ENCODE assay signal across 1 cellular context in the genomic region with DNA sequence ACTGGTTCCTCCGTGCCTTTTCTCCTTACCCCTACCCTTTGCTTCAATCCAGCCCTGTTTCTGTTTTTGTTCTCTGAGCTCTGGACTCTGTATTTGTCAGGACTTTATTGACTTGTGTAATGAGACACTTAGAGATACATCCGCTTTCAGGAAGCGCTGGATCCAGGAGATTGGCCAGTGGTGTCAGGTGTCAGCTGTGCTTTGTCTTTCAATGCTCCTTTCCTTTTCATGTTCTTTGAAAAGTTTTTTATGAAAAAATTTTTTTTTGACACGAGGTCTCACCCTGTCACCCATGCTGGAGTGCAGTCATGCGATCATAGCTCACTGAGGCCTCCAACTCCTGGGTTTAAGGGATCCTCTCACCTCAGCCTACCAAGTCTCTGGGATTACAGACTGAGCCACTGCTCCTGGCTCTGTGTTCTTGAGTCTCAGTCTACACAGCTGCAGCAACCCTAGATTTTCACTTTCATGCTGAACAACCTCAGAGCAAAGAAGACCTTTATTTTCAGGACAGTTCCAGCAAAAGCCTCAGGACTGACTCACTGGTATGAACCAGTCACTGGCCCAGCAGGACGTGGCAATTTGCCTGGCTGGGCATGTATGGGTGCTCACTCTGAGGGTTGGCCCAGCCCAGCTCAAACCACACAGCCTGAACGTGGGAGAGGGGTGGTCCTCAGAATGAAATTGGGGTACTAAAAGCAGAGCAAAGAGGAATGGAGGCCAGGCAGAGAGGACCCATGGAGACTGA.
TF ChIP-seq lines count a peak whose summit lies in the region.

No MANE protein-coding gene starts in this region.

TF ChIP-seq in HepG2, 621 proteins besides CTCF, POLR2A, EP300 and RAD21 (continued from another document and continues in another):
- TF ChIP-seq, protein P1, sequence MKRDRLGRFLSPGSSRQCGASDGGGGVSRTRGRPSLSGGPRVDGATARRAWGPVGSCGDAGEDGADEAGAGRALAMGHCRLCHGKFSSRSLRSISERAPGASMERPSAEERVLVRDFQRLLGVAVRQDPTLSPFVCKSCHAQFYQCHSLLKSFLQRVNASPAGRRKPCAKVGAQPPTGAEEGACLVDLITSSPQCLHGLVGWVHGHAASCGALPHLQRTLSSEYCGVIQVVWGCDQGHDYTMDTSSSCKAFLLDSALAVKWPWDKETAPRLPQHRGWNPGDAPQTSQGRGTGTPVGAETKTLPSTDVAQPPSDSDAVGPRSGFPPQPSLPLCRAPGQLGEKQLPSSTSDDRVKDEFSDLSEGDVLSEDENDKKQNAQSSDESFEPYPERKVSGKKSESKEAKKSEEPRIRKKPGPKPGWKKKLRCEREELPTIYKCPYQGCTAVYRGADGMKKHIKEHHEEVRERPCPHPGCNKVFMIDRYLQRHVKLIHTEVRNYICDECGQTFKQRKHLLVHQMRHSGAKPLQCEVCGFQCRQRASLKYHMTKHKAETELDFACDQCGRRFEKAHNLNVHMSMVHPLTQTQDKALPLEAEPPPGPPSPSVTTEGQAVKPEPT (CRISPR knock-in tag; IDR thresholded peaks at IDR 0.05; ENCODE audit: low read depth): no peak
- TF ChIP-seq MIXL1 (CRISPR knock-in tag; IDR thresholded peaks at IDR 0.05) (peak; percentile 96), CHD2 (IDR thresholded peaks at IDR 0.05; ENCODE audit: low read depth, low read length) (no peak), SYNCRIP (IDR thresholded peaks at IDR 0.05; ENCODE audit: insufficient read depth, low read depth, low read length) (no peak), JUND (CRISPR knock-in tag; IDR thresholded peaks at IDR 0.05) (no peak), ZNF773 (CRISPR knock-in tag; IDR thresholded peaks at IDR 0.05; ENCODE audit: borderline replicate concordance) (no peak), DMAP1 (CRISPR knock-in tag; IDR thresholded peaks at IDR 0.05) (no peak), XBP1 (CRISPR knock-in tag; IDR thresholded peaks at IDR 0.05) (no peak), RORA (CRISPR knock-in tag; IDR thresholded peaks at IDR 0.05) (no peak), ZNF589 (CRISPR knock-in tag; conservative IDR thresholded peaks at IDR 0.05) (no peak), ZNF556 (CRISPR knock-in tag; IDR thresholded peaks at IDR 0.05; ENCODE audit: borderline replicate concordance) (no peak), KAT7 (CRISPR knock-in tag; IDR thresholded peaks at IDR 0.05; ENCODE audit: borderline replicate concordance) (no peak), LCORL (IDR thresholded peaks at IDR 0.05) (no peak), LCORL (CRISPR knock-in tag; IDR thresholded peaks at IDR 0.05) (no peak), MZF1 (CRISPR knock-in tag; IDR thresholded peaks at IDR 0.05; ENCODE audit: borderline replicate concordance) (no peak), FOXP1 (IDR thresholded peaks at IDR 0.05) (no peak), FOXP1 (CRISPR knock-in tag; IDR thresholded peaks at IDR 0.05) (peak; percentile 60; the same call in 1 of the 2 replicates), NFIC (IDR thresholded peaks at IDR 0.05; ENCODE audit: low read length) (no peak), ZMAT3 (CRISPR knock-in tag; conservative IDR thresholded peaks at IDR 0.05) (no peak), ZNF446 (CRISPR knock-in tag; IDR thresholded peaks at IDR 0.05) (no peak), SRSF4 (IDR thresholded peaks at IDR 0.05; ENCODE audit: low read depth, low read length, poor library complexity, severe bottlenecking) (no peak), ONECUT2 (CRISPR knock-in tag; IDR thresholded peaks at IDR 0.05) (no peak), CBX1 (IDR thresholded peaks at IDR 0.05; ENCODE audit: low read depth) (no peak), ARNT2 (CRISPR knock-in tag; IDR thresholded peaks at IDR 0.05; ENCODE audit: low read depth) (no peak), MIER2 (CRISPR knock-in tag; IDR thresholded peaks at IDR 0.05) (no peak), ZNF772 (CRISPR knock-in tag; IDR thresholded peaks at IDR 0.05) (no peak), SALL2 (CRISPR knock-in tag; IDR thresholded peaks at IDR 0.05) (no peak), BRCA1 (CRISPR knock-in tag; IDR thresholded peaks at IDR 0.05) (peak; percentile 60; the same call in 1 of the 2 replicates), BHLHE40 (IDR thresholded peaks at IDR 0.05; ENCODE audit: low read length) (no peak), RNF2 (conservative IDR thresholded peaks at IDR 0.05; ENCODE audit: low read depth) (no peak), TBX3 (IDR thresholded peaks at IDR 0.05; ENCODE audit: borderline replicate concordance) (no peak), IRX3 (CRISPR knock-in tag; IDR thresholded peaks at IDR 0.05; ENCODE audit: borderline replicate concordance, low read depth) (no peak), ZNF781 (CRISPR knock-in tag; IDR thresholded peaks at IDR 0.05; ENCODE audit: borderline replicate concordance, not compliant biosample characterization) (no peak), ZNF235 (CRISPR knock-in tag; IDR thresholded peaks at IDR 0.05; ENCODE audit: borderline replicate concordance) (no peak), HMGA1 (CRISPR knock-in tag; conservative IDR thresholded peaks at IDR 0.05) (no peak), ZNF577 (CRISPR knock-in tag; IDR thresholded peaks at IDR 0.05; ENCODE audit: borderline replicate concordance, low read depth) (no peak), ZNF766 (CRISPR knock-in tag; IDR thresholded peaks at IDR 0.05; ENCODE audit: borderline replicate concordance) (no peak), ZNF562 (CRISPR knock-in tag; IDR thresholded peaks at IDR 0.05; ENCODE audit: borderline replicate concordance) (no peak), ZNF616 (CRISPR knock-in tag; IDR thresholded peaks at IDR 0.05; ENCODE audit: low read depth) (no peak), NBN (conservative IDR thresholded peaks at IDR 0.05) (no peak), JUNB (CRISPR knock-in tag; IDR thresholded peaks at IDR 0.05; ENCODE audit: borderline replicate concordance) (no peak), NFE2L1 (CRISPR knock-in tag; IDR thresholded peaks at IDR 0.05; ENCODE audit: borderline replicate concordance) (0 out of 2 replicates have a peak, but pooled peaks have one; percentile 39), FOXK2 (IDR thresholded peaks at IDR 0.05) (no peak), KLF13 (CRISPR knock-in tag; IDR thresholded peaks at IDR 0.05) (no peak)
- TF ChIP-seq, protein P2, sequence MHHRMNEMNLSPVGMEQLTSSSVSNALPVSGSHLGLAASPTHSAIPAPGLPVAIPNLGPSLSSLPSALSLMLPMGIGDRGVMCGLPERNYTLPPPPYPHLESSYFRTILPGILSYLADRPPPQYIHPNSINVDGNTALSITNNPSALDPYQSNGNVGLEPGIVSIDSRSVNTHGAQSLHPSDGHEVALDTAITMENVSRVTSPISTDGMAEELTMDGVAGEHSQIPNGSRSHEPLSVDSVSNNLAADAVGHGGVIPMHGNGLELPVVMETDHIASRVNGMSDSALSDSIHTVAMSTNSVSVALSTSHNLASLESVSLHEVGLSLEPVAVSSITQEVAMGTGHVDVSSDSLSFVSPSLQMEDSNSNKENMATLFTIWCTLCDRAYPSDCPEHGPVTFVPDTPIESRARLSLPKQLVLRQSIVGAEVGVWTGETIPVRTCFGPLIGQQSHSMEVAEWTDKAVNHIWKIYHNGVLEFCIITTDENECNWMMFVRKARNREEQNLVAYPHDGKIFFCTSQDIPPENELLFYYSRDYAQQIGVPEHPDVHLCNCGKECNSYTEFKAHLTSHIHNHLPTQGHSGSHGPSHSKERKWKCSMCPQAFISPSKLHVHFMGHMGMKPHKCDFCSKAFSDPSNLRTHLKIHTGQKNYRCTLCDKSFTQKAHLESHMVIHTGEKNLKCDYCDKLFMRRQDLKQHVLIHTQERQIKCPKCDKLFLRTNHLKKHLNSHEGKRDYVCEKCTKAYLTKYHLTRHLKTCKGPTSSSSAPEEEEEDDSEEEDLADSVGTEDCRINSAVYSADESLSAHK (CRISPR knock-in tag; IDR thresholded peaks at IDR 0.05; ENCODE audit: borderline replicate concordance): no peak
- TF ChIP-seq, protein P3, sequence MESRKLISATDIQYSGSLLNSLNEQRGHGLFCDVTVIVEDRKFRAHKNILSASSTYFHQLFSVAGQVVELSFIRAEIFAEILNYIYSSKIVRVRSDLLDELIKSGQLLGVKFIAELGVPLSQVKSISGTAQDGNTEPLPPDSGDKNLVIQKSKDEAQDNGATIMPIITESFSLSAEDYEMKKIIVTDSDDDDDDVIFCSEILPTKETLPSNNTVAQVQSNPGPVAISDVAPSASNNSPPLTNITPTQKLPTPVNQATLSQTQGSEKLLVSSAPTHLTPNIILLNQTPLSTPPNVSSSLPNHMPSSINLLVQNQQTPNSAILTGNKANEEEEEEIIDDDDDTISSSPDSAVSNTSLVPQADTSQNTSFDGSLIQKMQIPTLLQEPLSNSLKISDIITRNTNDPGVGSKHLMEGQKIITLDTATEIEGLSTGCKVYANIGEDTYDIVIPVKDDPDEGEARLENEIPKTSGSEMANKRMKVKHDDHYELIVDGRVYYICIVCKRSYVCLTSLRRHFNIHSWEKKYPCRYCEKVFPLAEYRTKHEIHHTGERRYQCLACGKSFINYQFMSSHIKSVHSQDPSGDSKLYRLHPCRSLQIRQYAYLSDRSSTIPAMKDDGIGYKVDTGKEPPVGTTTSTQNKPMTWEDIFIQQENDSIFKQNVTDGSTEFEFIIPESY (CRISPR knock-in tag; IDR thresholded peaks at IDR 0.05): no peak
- TF ChIP-seq, protein P4, sequence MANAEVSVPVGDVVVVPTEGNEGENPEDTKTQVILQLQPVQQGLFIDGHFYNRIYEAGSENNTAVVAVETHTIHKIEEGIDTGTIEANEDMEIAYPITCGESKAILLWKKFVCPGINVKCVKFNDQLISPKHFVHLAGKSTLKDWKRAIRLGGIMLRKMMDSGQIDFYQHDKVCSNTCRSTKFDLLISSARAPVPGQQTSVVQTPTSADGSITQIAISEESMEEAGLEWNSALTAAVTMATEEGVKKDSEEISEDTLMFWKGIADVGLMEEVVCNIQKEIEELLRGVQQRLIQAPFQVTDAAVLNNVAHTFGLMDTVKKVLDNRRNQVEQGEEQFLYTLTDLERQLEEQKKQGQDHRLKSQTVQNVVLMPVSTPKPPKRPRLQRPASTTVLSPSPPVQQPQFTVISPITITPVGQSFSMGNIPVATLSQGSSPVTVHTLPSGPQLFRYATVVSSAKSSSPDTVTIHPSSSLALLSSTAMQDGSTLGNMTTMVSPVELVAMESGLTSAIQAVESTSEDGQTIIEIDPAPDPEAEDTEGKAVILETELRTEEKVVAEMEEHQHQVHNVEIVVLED (CRISPR knock-in tag; IDR thresholded peaks at IDR 0.05; ENCODE audit: borderline replicate concordance): no peak
- TF ChIP-seq, protein P5, sequence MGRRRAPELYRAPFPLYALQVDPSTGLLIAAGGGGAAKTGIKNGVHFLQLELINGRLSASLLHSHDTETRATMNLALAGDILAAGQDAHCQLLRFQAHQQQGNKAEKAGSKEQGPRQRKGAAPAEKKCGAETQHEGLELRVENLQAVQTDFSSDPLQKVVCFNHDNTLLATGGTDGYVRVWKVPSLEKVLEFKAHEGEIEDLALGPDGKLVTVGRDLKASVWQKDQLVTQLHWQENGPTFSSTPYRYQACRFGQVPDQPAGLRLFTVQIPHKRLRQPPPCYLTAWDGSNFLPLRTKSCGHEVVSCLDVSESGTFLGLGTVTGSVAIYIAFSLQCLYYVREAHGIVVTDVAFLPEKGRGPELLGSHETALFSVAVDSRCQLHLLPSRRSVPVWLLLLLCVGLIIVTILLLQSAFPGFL (CRISPR knock-in tag; IDR thresholded peaks at IDR 0.05): no peak
- TF ChIP-seq, protein P6, sequence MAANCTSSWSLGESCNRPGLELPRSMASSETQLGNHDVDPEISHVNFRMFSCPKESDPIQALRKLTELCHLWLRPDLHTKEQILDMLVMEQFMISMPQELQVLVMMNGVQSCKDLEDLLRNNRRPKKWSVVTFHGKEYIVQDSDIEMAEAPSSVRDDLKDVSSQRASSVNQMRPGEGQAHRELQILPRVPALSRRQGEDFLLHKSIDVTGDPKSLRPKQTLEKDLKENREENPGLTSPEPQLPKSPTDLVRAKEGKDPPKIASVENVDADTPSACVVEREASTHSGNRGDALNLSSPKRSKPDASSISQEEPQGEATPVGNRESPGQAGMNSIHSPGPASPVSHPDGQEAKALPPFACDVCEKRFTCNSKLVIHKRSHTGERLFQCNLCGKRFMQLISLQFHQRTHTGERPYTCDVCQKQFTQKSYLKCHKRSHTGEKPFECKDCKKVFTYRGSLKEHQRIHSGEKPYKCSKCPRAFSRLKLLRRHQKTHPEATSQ (CRISPR knock-in tag; IDR thresholded peaks at IDR 0.05; ENCODE audit: borderline replicate concordance): no peak
- TF ChIP-seq, protein P7, sequence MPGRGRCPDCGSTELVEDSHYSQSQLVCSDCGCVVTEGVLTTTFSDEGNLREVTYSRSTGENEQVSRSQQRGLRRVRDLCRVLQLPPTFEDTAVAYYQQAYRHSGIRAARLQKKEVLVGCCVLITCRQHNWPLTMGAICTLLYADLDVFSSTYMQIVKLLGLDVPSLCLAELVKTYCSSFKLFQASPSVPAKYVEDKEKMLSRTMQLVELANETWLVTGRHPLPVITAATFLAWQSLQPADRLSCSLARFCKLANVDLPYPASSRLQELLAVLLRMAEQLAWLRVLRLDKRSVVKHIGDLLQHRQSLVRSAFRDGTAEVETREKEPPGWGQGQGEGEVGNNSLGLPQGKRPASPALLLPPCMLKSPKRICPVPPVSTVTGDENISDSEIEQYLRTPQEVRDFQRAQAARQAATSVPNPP (CRISPR knock-in tag; IDR thresholded peaks at IDR 0.05): no peak
- TF ChIP-seq, protein P8, sequence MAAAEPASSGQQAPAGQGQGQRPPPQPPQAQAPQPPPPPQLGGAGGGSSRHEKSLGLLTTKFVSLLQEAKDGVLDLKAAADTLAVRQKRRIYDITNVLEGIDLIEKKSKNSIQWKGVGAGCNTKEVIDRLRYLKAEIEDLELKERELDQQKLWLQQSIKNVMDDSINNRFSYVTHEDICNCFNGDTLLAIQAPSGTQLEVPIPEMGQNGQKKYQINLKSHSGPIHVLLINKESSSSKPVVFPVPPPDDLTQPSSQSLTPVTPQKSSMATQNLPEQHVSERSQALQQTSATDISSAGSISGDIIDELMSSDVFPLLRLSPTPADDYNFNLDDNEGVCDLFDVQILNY (CRISPR knock-in tag; conservative IDR thresholded peaks at IDR 0.05): no peak
- TF ChIP-seq, protein P9, sequence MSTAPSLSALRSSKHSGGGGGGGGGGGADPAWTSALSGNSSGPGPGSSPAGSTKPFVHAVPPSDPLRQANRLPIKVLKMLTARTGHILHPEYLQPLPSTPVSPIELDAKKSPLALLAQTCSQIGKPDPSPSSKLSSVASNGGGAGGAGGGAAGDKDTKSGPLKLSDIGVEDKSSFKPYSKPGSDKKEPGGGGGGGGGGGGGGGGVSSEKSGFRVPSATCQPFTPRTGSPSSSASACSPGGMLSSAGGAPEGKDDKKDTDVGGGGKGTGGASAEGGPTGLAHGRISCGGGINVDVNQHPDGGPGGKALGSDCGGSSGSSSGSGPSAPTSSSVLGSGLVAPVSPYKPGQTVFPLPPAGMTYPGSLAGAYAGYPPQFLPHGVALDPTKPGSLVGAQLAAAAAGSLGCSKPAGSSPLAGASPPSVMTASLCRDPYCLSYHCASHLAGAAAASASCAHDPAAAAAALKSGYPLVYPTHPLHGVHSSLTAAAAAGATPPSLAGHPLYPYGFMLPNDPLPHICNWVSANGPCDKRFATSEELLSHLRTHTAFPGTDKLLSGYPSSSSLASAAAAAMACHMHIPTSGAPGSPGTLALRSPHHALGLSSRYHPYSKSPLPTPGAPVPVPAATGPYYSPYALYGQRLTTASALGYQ (CRISPR knock-in tag; IDR thresholded peaks at IDR 0.05): peak; percentile 53; the same call in 1 of the 2 replicates
